8 cellular contexts compared by ENCODE assay signal in the genomic region with DNA sequence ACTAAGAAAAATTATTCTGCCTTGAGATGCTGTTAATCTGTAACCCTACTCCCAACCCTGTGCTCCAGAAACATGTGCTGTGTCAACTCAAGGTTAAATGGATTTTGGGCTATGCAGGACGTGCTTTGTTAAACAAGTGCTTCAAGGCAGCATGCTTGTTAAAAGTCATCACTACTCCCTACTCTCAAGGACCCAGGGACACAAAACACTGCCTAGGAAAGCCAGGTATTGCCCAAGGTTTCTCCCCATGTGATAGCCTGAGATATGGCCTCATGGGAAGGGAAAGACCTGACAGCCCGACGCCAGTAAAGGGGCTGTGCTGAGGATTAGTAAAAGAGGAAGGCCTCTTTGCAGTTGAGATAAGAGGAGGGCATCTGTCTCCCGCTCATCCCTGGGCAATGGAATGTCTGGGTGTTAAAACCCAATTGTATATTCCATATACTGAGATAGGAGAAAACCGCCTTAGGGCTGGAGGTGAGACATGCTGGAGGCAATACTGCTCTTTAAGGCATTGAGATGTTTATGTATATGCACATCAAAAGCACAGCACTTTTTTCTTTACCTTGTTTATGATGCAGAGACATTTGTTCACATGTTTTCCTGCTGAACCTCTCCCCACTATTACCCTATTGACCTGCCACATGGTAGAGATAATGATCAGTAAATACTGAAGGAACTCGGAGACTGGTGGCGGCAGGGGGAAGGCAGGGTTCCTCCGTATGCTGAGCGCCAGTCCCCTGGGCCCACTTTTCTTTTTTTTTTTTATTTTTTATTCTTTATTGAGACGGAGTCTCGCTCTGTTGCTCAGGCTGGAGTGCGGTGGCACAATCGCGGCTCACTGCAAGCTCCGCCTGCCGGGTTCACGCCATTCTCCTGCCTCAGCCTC. TPM values are rescaled to one million over a fixed set of nuclear protein-coding genes. Genes with fewer than 3 reads are reported as not detected.
DNase-seq lines count a peak whose midpoint lies in the region; ATAC-seq, FAIRE-seq and TF ChIP-seq lines count a peak whose summit lies in the region.
"Not testable (repeated sequence)": the region's sequence is repeated elsewhere in the genome, so short reads cannot be mapped to it uniquely, and the experiment has no call there.

No MANE protein-coding gene starts in this region.

- not testable (repeated sequence) for ATAC-seq in activated CD4-positive, alpha-beta T cell treated with anti-CD3 and anti-CD28 coated beads for 36 hours; central memory CD8-positive, alpha-beta T cell (replicated peaks; ENCODE audit: extremely low read depth, poor library complexity, severe bottlenecking)
- peak; percentile 29 for ATAC-seq in HepG2

- H3K36me3 ChIP-seq in HUES48 (ENCODE audit: control insufficient read depth, insufficient read depth, low read length) (peaks cover 58% of the 10 kb centered on the region), HepG2 (replicated peaks in 1 of 2; ENCODE audit: control insufficient read depth in 1 of 2, insufficient read depth in 2 of 2, low read length in 2 of 2) (peaks cover 8 to 23% of the 10 kb centered on the region in 2 experiments; a peak in 4 of 5 replicates), stomach (peaks cover 24 to 61% (median 59%) of the 10 kb centered on the region in 4 donors)

- H3K4me1 Mint-ChIP-seq in activated CD4-positive, alpha-beta T cell treated with anti-CD3 and anti-CD28 coated beads for 36 hours: peaks cover 35% of the 10 kb centered on the region
- H3K4me1 Mint-ChIP-seq in central memory CD8-positive, alpha-beta T cell: peaks cover 57% of the 10 kb centered on the region
- H3K4me1 Mint-ChIP-seq in neural crest cell: peaks cover 19% of the 10 kb centered on the region

- intact Hi-C loops in activated CD4-positive, alpha-beta T cell treated with anti-CD3 and anti-CD28 coated beads for 36 hours (cut with DNase I, micrococcal nuclease): loop anchor here (5.0 to 10.0 kb wide), 2 partner anchors 63 to 1496 kb away; a partner anchor contains a TSS
- intact Hi-C loops in HepG2 (cut with micrococcal nuclease; ENCODE audit: unreplicated experiment); stomach (cut with DNase I; ENCODE audit: low total_unique reads): not testable (repeated sequence)

- H3K27ac ChIP-seq in 22Rv1 (peak overlapping the region; percentile 40), HUES48 (ENCODE audit: low read depth, low read length) (peak overlapping the region; percentile 26), HepG2 (ENCODE audit: extremely low read length, insufficient read depth, low read length) (peak overlapping the region; percentile 69), stomach (peak overlapping the region; percentile 72 to 93 (median 87))

- 47% methylated on average over 17 of the region's 17 CpGs for WGBS in HepG2 (ENCODE audit: low lambda C conversion rate)
- 38 to 61% (median 51%) methylated on average over 17 of the region's 17 CpGs for WGBS in stomach, 5 donors

- H3K4me3 ChIP-seq in HUES48 (ENCODE audit: low read depth, low read length); HepG2 (replicated peaks in 1 of 3; ENCODE audit: insufficient read depth in 1 of 3, low read depth in 2 of 3, low read length in 3 of 3): not testable (repeated sequence)
- peak overlapping the region in 2 of 4 donors; percentile 15 to 93 for H3K4me3 ChIP-seq in stomach

- H3K9ac ChIP-seq in HUES48 (ENCODE audit: low read depth, low read length); HepG2 (ENCODE audit: insufficient read depth, low read depth, low read length): not testable (repeated sequence)

- TF ChIP-seq EP300 in HepG2 (IDR thresholded peaks at IDR 0.05; ENCODE audit: low read depth in 2 of 2, low read length in 2 of 2); HepG2 (CRISPR knock-in tag; IDR thresholded peaks at IDR 0.05; ENCODE audit: borderline replicate concordance); stomach (IDR thresholded peaks at IDR 0.05): not testable (repeated sequence)

- not testable (repeated sequence) for H3K9me3 ChIP-seq in HUES48 (ENCODE audit: control insufficient read depth, insufficient read depth, low read length); HepG2 (ENCODE audit: low read length); stomach

- H3K27ac Mint-ChIP-seq in activated CD4-positive, alpha-beta T cell treated with anti-CD3 and anti-CD28 coated beads for 36 hours: peak overlapping the region; percentile 10
- H3K27ac Mint-ChIP-seq in central memory CD8-positive, alpha-beta T cell (ENCODE audit: low read depth): peak overlapping the region; percentile 44
- H3K27ac Mint-ChIP-seq in neural crest cell (ENCODE audit: unreplicated experiment): not testable (repeated sequence)

- TF ChIP-seq RAD21 in HepG2 (CRISPR knock-in tag; IDR thresholded peaks at IDR 0.05): not testable (repeated sequence)

- H3K4me1 ChIP-seq in HUES48 (ENCODE audit: control insufficient read depth, insufficient read depth, low read length): not testable (repeated sequence)
- H3K4me1 ChIP-seq in HepG2 (ENCODE audit: insufficient read depth, low read length) (peaks cover 53% of the 10 kb centered on the region), stomach (peaks cover 23 to 85% (median 62%) of the 10 kb centered on the region in 4 donors)

- peaks cover 52% of the 10 kb centered on the region for H3K36me3 Mint-ChIP-seq in activated CD4-positive, alpha-beta T cell treated with anti-CD3 and anti-CD28 coated beads for 36 hours (ENCODE audit: low read depth)
- H3K36me3 Mint-ChIP-seq in central memory CD8-positive, alpha-beta T cell (ENCODE audit: insufficient read depth): peaks cover 39% of the 10 kb centered on the region
- H3K36me3 Mint-ChIP-seq in neural crest cell (ENCODE audit: low read depth): not testable (repeated sequence)

- H3K27me3 Mint-ChIP-seq in activated CD4-positive, alpha-beta T cell treated with anti-CD3 and anti-CD28 coated beads for 36 hours; central memory CD8-positive, alpha-beta T cell; neural crest cell (ENCODE audit: low read depth): not testable (repeated sequence)

- BruUV-seq in HepG2 (replicated peaks; lab: Mats Ljungman, UMichigan): not testable (repeated sequence)

- H3K4me3 Mint-ChIP-seq in activated CD4-positive, alpha-beta T cell treated with anti-CD3 and anti-CD28 coated beads for 36 hours; central memory CD8-positive, alpha-beta T cell: not testable (repeated sequence)
- H3K4me3 Mint-ChIP-seq in neural crest cell: peak overlapping the region; percentile 65

- not testable (repeated sequence) for TF ChIP-seq POLR2A in HepG2 (IDR thresholded peaks at IDR 0.05; ENCODE audit: insufficient read depth in 1 of 2, low read depth in 2 of 2, low read length in 2 of 2); stomach (IDR thresholded peaks at IDR 0.05)

- TF ChIP-seq CTCF in 22Rv1 (IDR thresholded peaks at IDR 0.05); HepG2 (CRISPR knock-in tag; IDR thresholded peaks at IDR 0.05); neural crest cell (conservative IDR thresholded peaks at IDR 0.05); stomach (IDR thresholded peaks at IDR 0.05): not testable (repeated sequence)

- H4K20me1 ChIP-seq in HepG2 (ENCODE audit: insufficient read depth, low read length): not testable (repeated sequence)

- peak overlapping the region; percentile 38 for H3K4me2 ChIP-seq in HepG2 (ENCODE audit: low read depth, low read length)

- DNase-seq in OCI-M1 (lab: John Stamatoyannopoulos, UW): peak; percentile 87
- DNase-seq in activated CD4-positive, alpha-beta T cell treated with anti-CD3 and anti-CD28 coated beads for 36 hours; central memory CD8-positive, alpha-beta T cell (ENCODE audit: low spot score in 2 of 2); neural crest cell (ENCODE audit: low read depth, low spot score): not testable (repeated sequence)
- DNase-seq in HepG2 (ENCODE audit: low spot score): peak; percentile 59
- DNase-seq in stomach: peak; percentile 52

- in situ Hi-C loops in HepG2 (cut with HindIII; ENCODE audit: extremely low pct_ligation_motif_present, low pct_unique_long_range_greater_than_20kb): not testable (repeated sequence)

- H3K79me2 ChIP-seq in HepG2 (ENCODE audit: insufficient read depth, low read length): peaks cover 20% of the 10 kb centered on the region

- CTCF ChIA-PET in activated CD4-positive, alpha-beta T cell treated with anti-CD3 and anti-CD28 coated beads for 36 hours (lab: Charles Lee); HepG2 (lab: Yijun Ruan, JAX; ENCODE audit: low intra/inter-chr PET ratio, low total read pairs): not testable (repeated sequence)

- H3K27me3 ChIP-seq in HUES48 (ENCODE audit: control insufficient read depth, insufficient read depth, low read length); HepG2 (ENCODE audit: control insufficient read depth in 1 of 2, insufficient read depth in 2 of 2, low read length in 2 of 2); stomach: not testable (repeated sequence)

- POLR2A ChIA-PET in activated CD4-positive, alpha-beta T cell treated with anti-CD3 and anti-CD28 coated beads for 36 hours (lab: Charles Lee); HepG2 (lab: Yijun Ruan, JAX): not testable (repeated sequence)

- FAIRE-seq in HepG2 (lab: Jason Lieb, UNC): peak; percentile 86

- not testable (repeated sequence) for H2AFZ ChIP-seq in HepG2 (ENCODE audit: low read length)

- not testable (repeated sequence) for H3K9me3 Mint-ChIP-seq in activated CD4-positive, alpha-beta T cell treated with anti-CD3 and anti-CD28 coated beads for 36 hours (ENCODE audit: low read depth); central memory CD8-positive, alpha-beta T cell; neural crest cell

RNA-seq across cellular contexts. Expression of a gene that starts 4.1 kb away (rescaled TPM):
- total RNA-seq in activated CD4-positive, alpha-beta T cell treated with anti-CD3 and anti-CD28 coated beads for 36 hours: 1 to 10 TPM; 5.9 to 6.1 TPM
- total RNA-seq in HepG2 (2016; rRNA removed; fragmentation: Illumina TruSeq; extraction: Trizol) (16.3 and 16.6 TPM in 2 replicates), neural crest cell (7.3 and 8.8 TPM in 2 replicates), stomach (10 to 100 TPM; 17.7 to 84.4 (median 69.4) TPM)
- total RNA-seq in HepG2 (2016; cell fraction: cytosol; rRNA removed; fragmentation: Illumina TruSeq; extraction: Trizol; ENCODE audit: low read depth): 2.7 and 4.8 TPM in 2 replicates
- 16.4 and 17.7 TPM in 2 replicates for total RNA-seq in HepG2 (2016; cell fraction: insoluble cytoplasmic fraction; rRNA removed; fragmentation: Illumina TruSeq; extraction: Trizol)
- total RNA-seq in HepG2 (2016; cell fraction: membrane; rRNA removed; fragmentation: Illumina TruSeq; extraction: Trizol): 8.6 and 8.9 TPM in 2 replicates
- 16.0 and 16.1 TPM in 2 replicates for total RNA-seq in HepG2 (2016; cell fraction: nucleus; rRNA removed; fragmentation: Illumina TruSeq; extraction: Trizol)
- polyA plus RNA-seq in HepG2 (2011; rRNA removed) (8.1 and 11.7 TPM in 2 replicates), stomach (10 to 100 TPM in 2 of 3 donors, 1 to 10 TPM in 1; 9.6 to 15.5 (median 11.8) TPM)
- polyA plus RNA-seq in HepG2 (2011; cell fraction: cytosol; rRNA removed): 4.8 and 6.2 TPM in 2 replicates
- polyA plus RNA-seq in HepG2 (2011; cell fraction: nucleus; rRNA removed): 26.1 and 30.1 TPM in 2 replicates
- 6.3 and 12.5 TPM in 2 replicates for polyA plus RNA-seq in HepG2 (2012)
- 2.3 TPM in 2 replicates for polyA plus RNA-seq in HepG2 (2016; cell fraction: cytosol; fragmentation: Illumina TruSeq; extraction: Trizol; ENCODE audit: low read depth)
- polyA plus RNA-seq in HepG2 (2016; cell fraction: insoluble cytoplasmic fraction; fragmentation: Illumina TruSeq; extraction: Trizol; ENCODE audit: low read depth): 11.9 and 12.5 TPM in 2 replicates
- 3.4 and 3.6 TPM in 2 replicates for polyA plus RNA-seq in HepG2 (2016; cell fraction: membrane; fragmentation: Illumina TruSeq; extraction: Trizol; ENCODE audit: low read depth)
- 18.3 and 19.5 TPM in 2 replicates for polyA plus RNA-seq in HepG2 (2016; cell fraction: nucleus; fragmentation: Illumina TruSeq; extraction: Trizol; ENCODE audit: insufficient read depth, low read depth)
- polyA minus RNA-seq in HepG2 (2011; rRNA and poly(A)+ RNA removed; ENCODE audit: low replicate concordance): 29.3 and 39.6 TPM in 2 replicates
- 4.4 and 6.0 TPM in 2 replicates for polyA minus RNA-seq in HepG2 (2011; cell fraction: cytosol; rRNA and poly(A)+ RNA removed)
- polyA minus RNA-seq in HepG2 (2011; cell fraction: nucleus; rRNA and poly(A)+ RNA removed): 35.4 and 48.9 TPM in 2 replicates

RNA-seq across cellular contexts. Expression of a gene that starts 19.4 kb away (rescaled TPM):
- total RNA-seq in activated CD4-positive, alpha-beta T cell treated with anti-CD3 and anti-CD28 coated beads for 36 hours: 10 to 100 TPM; 16.8 to 18.2 TPM
- total RNA-seq in HepG2 (2016; rRNA removed; fragmentation: Illumina TruSeq; extraction: Trizol) (29.9 and 33.6 TPM in 2 replicates), neural crest cell (21.6 and 22.6 TPM in 2 replicates), stomach (10 to 100 TPM in 4 of 5 donors, not detected in 1; 10.4 to 60.6 (median 18.4) TPM)
- total RNA-seq in HepG2 (2016; cell fraction: cytosol; rRNA removed; fragmentation: Illumina TruSeq; extraction: Trizol; ENCODE audit: low read depth): 3.1 TPM in 2 replicates
- 29.5 and 35.3 TPM in 2 replicates for total RNA-seq in HepG2 (2016; cell fraction: insoluble cytoplasmic fraction; rRNA removed; fragmentation: Illumina TruSeq; extraction: Trizol)
- total RNA-seq in HepG2 (2016; cell fraction: membrane; rRNA removed; fragmentation: Illumina TruSeq; extraction: Trizol): 14.9 and 16.5 TPM in 2 replicates
- total RNA-seq in HepG2 (2016; cell fraction: nucleus; rRNA removed; fragmentation: Illumina TruSeq; extraction: Trizol): 33.7 and 36.4 TPM in 2 replicates
- polyA plus RNA-seq in HepG2 (2011; rRNA removed) (4.3 and 5.2 TPM in 2 replicates), stomach (1 to 10 TPM; 3.0 to 5.2 (median 3.4) TPM)
- polyA plus RNA-seq in HepG2 (2011; cell fraction: cytosol; rRNA removed): 1.6 and 2.6 TPM in 2 replicates
- 10.7 and 10.9 TPM in 2 replicates for polyA plus RNA-seq in HepG2 (2011; cell fraction: nucleus; rRNA removed)
- polyA plus RNA-seq in HepG2 (2012): 3.7 and 6.7 TPM in 2 replicates
- polyA plus RNA-seq in HepG2 (2016; cell fraction: cytosol; fragmentation: Illumina TruSeq; extraction: Trizol; ENCODE audit: low read depth): 0.78 and 0.85 TPM in 2 replicates
- polyA plus RNA-seq in HepG2 (2016; cell fraction: insoluble cytoplasmic fraction; fragmentation: Illumina TruSeq; extraction: Trizol; ENCODE audit: low read depth): 9.0 and 9.2 TPM in 2 replicates
- 3.8 and 3.9 TPM in 2 replicates for polyA plus RNA-seq in HepG2 (2016; cell fraction: membrane; fragmentation: Illumina TruSeq; extraction: Trizol; ENCODE audit: low read depth)
- 27.7 and 29.1 TPM in 2 replicates for polyA plus RNA-seq in HepG2 (2016; cell fraction: nucleus; fragmentation: Illumina TruSeq; extraction: Trizol; ENCODE audit: insufficient read depth, low read depth)
- polyA minus RNA-seq in HepG2 (2011; rRNA and poly(A)+ RNA removed; ENCODE audit: low replicate concordance): 8.5 and 23.1 TPM in 2 replicates
- 6.0 and 6.3 TPM in 2 replicates for polyA minus RNA-seq in HepG2 (2011; cell fraction: cytosol; rRNA and poly(A)+ RNA removed)
- polyA minus RNA-seq in HepG2 (2011; cell fraction: nucleus; rRNA and poly(A)+ RNA removed): 29.7 and 33.8 TPM in 2 replicates

RNA-seq across cellular contexts. Expression of a gene that starts 39.0 kb away (rescaled TPM):
- 10 to 100 TPM; 20.1 to 22.9 TPM for total RNA-seq in activated CD4-positive, alpha-beta T cell treated with anti-CD3 and anti-CD28 coated beads for 36 hours
- 17.5 and 22.9 TPM in 2 replicates for total RNA-seq in HepG2 (2016; rRNA removed; fragmentation: Illumina TruSeq; extraction: Trizol)
- 22.5 and 25.4 TPM in 2 replicates for total RNA-seq in HepG2 (2016; cell fraction: cytosol; rRNA removed; fragmentation: Illumina TruSeq; extraction: Trizol; ENCODE audit: low read depth)
- total RNA-seq in HepG2 (2016; cell fraction: insoluble cytoplasmic fraction; rRNA removed; fragmentation: Illumina TruSeq; extraction: Trizol): 15.1 and 22.8 TPM in 2 replicates
- total RNA-seq in HepG2 (2016; cell fraction: membrane; rRNA removed; fragmentation: Illumina TruSeq; extraction: Trizol): 13.8 and 14.3 TPM in 2 replicates
- 17.5 and 22.8 TPM in 2 replicates for total RNA-seq in HepG2 (2016; cell fraction: nucleus; rRNA removed; fragmentation: Illumina TruSeq; extraction: Trizol)
- polyA plus RNA-seq in HepG2 (2011; rRNA removed): 8.7 and 12.6 TPM in 2 replicates
- 2.6 and 3.8 TPM in 2 replicates for polyA plus RNA-seq in HepG2 (2011; cell fraction: cytosol; rRNA removed)
- 28.6 and 29.8 TPM in 2 replicates for polyA plus RNA-seq in HepG2 (2011; cell fraction: nucleus; rRNA removed)
- 8.0 and 11.1 TPM in 2 replicates for polyA plus RNA-seq in HepG2 (2012)
- 0.52 and 0.95 TPM in 2 replicates for polyA plus RNA-seq in HepG2 (2016; cell fraction: cytosol; fragmentation: Illumina TruSeq; extraction: Trizol; ENCODE audit: low read depth)
- 5.2 and 7.9 TPM in 2 replicates for polyA plus RNA-seq in HepG2 (2016; cell fraction: insoluble cytoplasmic fraction; fragmentation: Illumina TruSeq; extraction: Trizol; ENCODE audit: low read depth)
- 0.96 and 2.0 TPM in 2 replicates for polyA plus RNA-seq in HepG2 (2016; cell fraction: membrane; fragmentation: Illumina TruSeq; extraction: Trizol; ENCODE audit: low read depth)
- polyA plus RNA-seq in HepG2 (2016; cell fraction: nucleus; fragmentation: Illumina TruSeq; extraction: Trizol; ENCODE audit: insufficient read depth, low read depth): 41.3 and 44.4 TPM in 2 replicates
- 26.7 and 28.9 TPM in 2 replicates for polyA minus RNA-seq in HepG2 (2011; rRNA and poly(A)+ RNA removed; ENCODE audit: low replicate concordance)
- polyA minus RNA-seq in HepG2 (2011; cell fraction: cytosol; rRNA and poly(A)+ RNA removed): 17.4 and 22.9 TPM in 2 replicates
- polyA minus RNA-seq in HepG2 (2011; cell fraction: nucleus; rRNA and poly(A)+ RNA removed): 21.6 and 30.3 TPM in 2 replicates
- 45.4 and 46.1 TPM in 2 replicates for total RNA-seq in neural crest cell
- total RNA-seq in stomach: 10 to 100 TPM; 18.0 to 52.7 (median 26.4) TPM
- polyA plus RNA-seq in stomach: 10 to 100 TPM in 1 of 3 donors, 1 to 10 TPM in 2; 2.7 to 14.5 (median 4.4) TPM

RNA-seq across cellular contexts. Expression of a gene that starts 41.2 kb away (rescaled TPM):
- total RNA-seq in activated CD4-positive, alpha-beta T cell treated with anti-CD3 and anti-CD28 coated beads for 36 hours: 10 to 100 TPM; 20.3 to 20.5 TPM
- total RNA-seq in HepG2 (2016; rRNA removed; fragmentation: Illumina TruSeq; extraction: Trizol) (2.1 and 3.4 TPM in 2 replicates), neural crest cell (19.6 and 20.1 TPM in 2 replicates), stomach (10 to 100 TPM in 2 of 5 donors, 1 to 10 TPM in 2, not detected in 1; 7.5 to 46.4 (median 13.0) TPM)
- 8.8 and 9.5 TPM in 2 replicates for total RNA-seq in HepG2 (2016; cell fraction: cytosol; rRNA removed; fragmentation: Illumina TruSeq; extraction: Trizol; ENCODE audit: low read depth)
- total RNA-seq in HepG2 (2016; cell fraction: insoluble cytoplasmic fraction; rRNA removed; fragmentation: Illumina TruSeq; extraction: Trizol): 1.9 and 3.3 TPM in 2 replicates
- 6.5 and 7.6 TPM in 2 replicates for total RNA-seq in HepG2 (2016; cell fraction: membrane; rRNA removed; fragmentation: Illumina TruSeq; extraction: Trizol)
- total RNA-seq in HepG2 (2016; cell fraction: nucleus; rRNA removed; fragmentation: Illumina TruSeq; extraction: Trizol): 3.7 and 4.4 TPM in 2 replicates
- polyA plus RNA-seq in HepG2 (2011; rRNA removed) (0.50 and 0.89 TPM in 2 replicates), stomach (1 to 10 TPM; 5.5 to 7.2 (median 5.7) TPM)
- polyA plus RNA-seq in HepG2 (2011; cell fraction: cytosol; rRNA removed): 0.28 and 0.31 TPM in 2 replicates
- polyA plus RNA-seq in HepG2 (2011; cell fraction: nucleus; rRNA removed): 1.1 and 1.3 TPM in 2 replicates
- 0.69 and 1.8 TPM in 2 replicates for polyA plus RNA-seq in HepG2 (2012)
- polyA plus RNA-seq in HepG2 (2016; cell fraction: cytosol; fragmentation: Illumina TruSeq; extraction: Trizol; ENCODE audit: low read depth): 0.43 and 0.46 TPM in 2 replicates
- polyA plus RNA-seq in HepG2 (2016; cell fraction: insoluble cytoplasmic fraction; fragmentation: Illumina TruSeq; extraction: Trizol; ENCODE audit: low read depth): 1.3 TPM in 2 replicates
- polyA plus RNA-seq in HepG2 (2016; cell fraction: membrane; fragmentation: Illumina TruSeq; extraction: Trizol; ENCODE audit: low read depth): 0.57 and 0.85 TPM in 2 replicates
- 2.9 and 3.3 TPM in 2 replicates for polyA plus RNA-seq in HepG2 (2016; cell fraction: nucleus; fragmentation: Illumina TruSeq; extraction: Trizol; ENCODE audit: insufficient read depth, low read depth)
- 1.6 and 6.4 TPM in 2 replicates for polyA minus RNA-seq in HepG2 (2011; rRNA and poly(A)+ RNA removed; ENCODE audit: low replicate concordance)
- 0.89 and 1.1 TPM in 2 replicates for polyA minus RNA-seq in HepG2 (2011; cell fraction: cytosol; rRNA and poly(A)+ RNA removed)
- 7.1 and 8.7 TPM in 2 replicates for polyA minus RNA-seq in HepG2 (2011; cell fraction: nucleus; rRNA and poly(A)+ RNA removed)

Comparison
In these comparisons a context has a peak if more than half of its experiments do, and no peak if none do; other contexts are left out.
1. H3K27ac ChIP-seq: peak in every context shown above with its lines; median percentile 87 in stomach; 69 in HepG2; 40 in 22Rv1; 26 in HUES48.